ENCODE assay signal across 15 cellular contexts in genomic region chr1:52444465-52444864, GRCh38.
"Had no signal": no experiment of that assay in that cellular context is flagged by ENCODE, and none has a peak within 500 bp of the region (broad histone marks: within the 10 kb centered on the region; RNA-seq: fewer than 3 reads in every experiment).

No MANE protein-coding gene starts in this region.

- H3K27ac ChIP-seq: coronary artery, gastroesophageal sphincter, left lung, lower lobe of right lung, neutrophil had no signal

- H3K27me3 ChIP-seq: gastroesophageal sphincter, left lung, neutrophil had no signal

- ATAC-seq: gastroesophageal sphincter; left lung; lower lobe of right lung; naive thymus-derived CD4-positive, alpha-beta T cell had no signal

- H3K4me3 Mint-ChIP-seq: endodermal cell; naive thymus-derived CD4-positive, alpha-beta T cell had no signal

- H3K4me3 ChIP-seq: coronary artery, gastroesophageal sphincter, left lung, lower lobe of right lung had no signal

- H3K27ac Mint-ChIP-seq: endodermal cell; naive thymus-derived CD4-positive, alpha-beta T cell had no signal

- DNase-seq: effector CD4-positive, alpha-beta T cell; endodermal cell; glutamatergic neuron; islet precursor cell; left lung; lower lobe of right lung; mesenchymal stem cell; naive thymus-derived CD4-positive, alpha-beta T cell; small intestine; stimulated activated CD4-positive, alpha-beta T cell treated with anti-CD3 and anti-CD28 coated beads, Interleukin-2, amount 100 ng/mL, for 48 hours; stimulated activated naive CD4-positive, alpha-beta T cell treated with Interleukin-2 at 50 U/mL for 16 hours; trophoblast cell had no signal

- H3K9me3 ChIP-seq: gastroesophageal sphincter, left lung, lower lobe of right lung, neutrophil had no signal

- H3K4me1 ChIP-seq: gastroesophageal sphincter, left lung, lower lobe of right lung had no signal

- H3K27me3 Mint-ChIP-seq: naive thymus-derived CD4-positive, alpha-beta T cell had no signal

- H3K4me1 Mint-ChIP-seq: endodermal cell had no signal

- H3K9me3 Mint-ChIP-seq: endodermal cell; naive thymus-derived CD4-positive, alpha-beta T cell had no signal
